In the genomic region with DNA sequence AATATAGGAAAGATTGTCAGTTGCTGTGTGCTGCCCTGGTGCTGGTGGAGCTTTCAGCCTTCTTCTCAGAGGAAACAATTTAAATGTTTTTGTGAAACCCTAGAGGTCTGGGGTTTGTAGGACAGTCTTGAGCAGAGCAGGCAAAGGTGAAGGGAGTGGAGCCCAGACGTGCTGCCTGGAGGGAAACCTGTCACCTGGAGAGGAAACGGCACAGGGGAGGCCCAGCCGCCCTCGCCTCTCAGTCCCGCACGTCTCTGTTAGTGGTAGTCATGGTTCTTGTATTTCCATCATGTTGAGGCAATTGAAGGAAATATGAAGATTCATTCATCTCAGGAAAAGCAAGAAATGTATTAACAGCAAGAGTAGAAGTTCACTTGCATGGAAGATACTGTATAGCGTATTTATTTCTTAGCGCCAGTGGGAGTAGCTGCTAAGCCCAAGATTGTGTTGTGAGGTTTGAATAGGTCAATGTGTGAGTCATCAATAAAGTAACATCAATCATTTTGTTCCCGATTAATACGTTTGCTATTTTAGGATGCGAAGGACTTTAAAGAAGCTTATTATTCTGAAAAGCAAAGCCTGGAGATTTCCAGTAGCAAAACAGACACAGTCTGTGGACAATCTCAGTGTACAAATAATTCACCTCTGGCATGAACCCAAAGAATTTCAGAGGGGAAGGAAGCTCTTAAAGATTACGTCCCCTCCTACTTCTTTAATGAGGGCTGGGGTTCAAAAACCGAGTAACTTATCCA, we compare ENCODE assay signal across 12 cellular contexts.
DNase-seq lines count a peak whose midpoint lies in the region; ATAC-seq and TF ChIP-seq lines count a peak whose summit lies in the region.
"Had no signal": no experiment of that assay in that cellular context is flagged by ENCODE, and none has a peak within 500 bp of the region (broad histone marks: within the 10 kb centered on the region; RNA-seq: fewer than 3 reads in every experiment).

No MANE protein-coding gene starts in this region.

- ATAC-seq in GM21526 (IDR thresholded peaks at IDR 0.05; ENCODE audit: low FRiP score, unreplicated experiment) = no peak
- ATAC-seq: mucosa of descending colon had no signal

- no peaks in the 10 kb centered on the region for H3K9me3 Mint-ChIP-seq in activated CD4-positive, alpha-beta memory T cell treated with anti-CD3 and anti-CD28 coated beads for 36 hours

- CTCF ChIA-PET in activated CD4-positive, alpha-beta memory T cell treated with anti-CD3 and anti-CD28 coated beads for 36 hours (lab: Charles Lee) = interaction anchor here (1.2 to 3.0 kb wide), 6 partner anchors 24 to 116 kb away, joined by 3 to 37 read pairs (median 10); no protein-coding TSS in a partner anchor

- intact Hi-C loops in activated CD4-positive, alpha-beta memory T cell treated with anti-CD3 and anti-CD28 coated beads for 36 hours (cut with micrococcal nuclease) = loop anchor here (2.0 to 10.0 kb wide), 4 partner anchors 47 to 543 kb away; no protein-coding TSS in a partner anchor
- intact Hi-C loops in stomach (cut with DNase I; ENCODE audit: low total_unique reads) = no loop called here

- no peaks in the 10 kb centered on the region for H3K27me3 ChIP-seq in hepatocyte
- H3K27me3 ChIP-seq in stomach = no peaks in the 10 kb centered on the region
- H3K27me3 ChIP-seq: SJCRH30 had no signal

- H3K36me3 Mint-ChIP-seq in activated CD4-positive, alpha-beta memory T cell treated with anti-CD3 and anti-CD28 coated beads for 36 hours = peaks cover 25% of the 10 kb centered on the region

- H3K27ac ChIP-seq in hepatocyte = peak overlapping the region; percentile 21
- peak overlapping the region; percentile 2 to 99 (median 98) for H3K27ac ChIP-seq in stomach
- H3K27ac ChIP-seq: HL-60, SJCRH30 had no signal

- H3K4me2 ChIP-seq in hepatocyte = peak overlapping the region; percentile 12

- peak; percentile 17 for DNase-seq in NOMO-1 treated with DMSO at 0.1 percent for 48 hours (lab: John Stamatoyannopoulos, UW; ENCODE audit: unreplicated experiment)
- DNase-seq in NOMO-1 (lab: John Stamatoyannopoulos, UW; ENCODE audit: unreplicated experiment in 2 of 2) = no peak
- DNase-seq in activated CD4-positive, alpha-beta memory T cell treated with anti-CD3 and anti-CD28 coated beads for 36 hours = peak; percentile 79
- no peak for DNase-seq in hepatocyte (ENCODE audit: low spot score)
- DNase-seq in stomach = no peak
- DNase-seq in NCI-H1417 treated with DMSO at 0.1 percent for 48 hours (lab: John Stamatoyannopoulos, UW) = no peak
- no peak for DNase-seq in NCI-H187 treated with DMSO at 0.1 percent for 48 hours (lab: John Stamatoyannopoulos, UW)
- DNase-seq: cortex of kidney, SJCRH30 had no signal

- no peaks in the 10 kb centered on the region for H3K9me3 ChIP-seq in hepatocyte (ENCODE audit: low read depth)
- no peaks in the 10 kb centered on the region for H3K9me3 ChIP-seq in stomach
- H3K9me3 ChIP-seq: mucosa of descending colon, SJCRH30 had no signal

- peak overlapping the region; percentile 98 for H3K4me3 Mint-ChIP-seq in activated CD4-positive, alpha-beta memory T cell treated with anti-CD3 and anti-CD28 coated beads for 36 hours

- TF ChIP-seq CTCF in hepatocyte (IDR thresholded peaks at IDR 0.05; ENCODE audit: poor library complexity) (no peak), stomach (IDR thresholded peaks at IDR 0.05) (no peak)

- POLR2A ChIA-PET in activated CD4-positive, alpha-beta memory T cell treated with anti-CD3 and anti-CD28 coated beads for 36 hours (lab: Charles Lee) = interaction anchor here (1.1 to 3.7 kb wide), 5 partner anchors 10 to 35 kb away, joined by 3 to 28 read pairs (median 13); no protein-coding TSS in a partner anchor

- H3K27me3 Mint-ChIP-seq in activated CD4-positive, alpha-beta memory T cell treated with anti-CD3 and anti-CD28 coated beads for 36 hours = no peaks in the 10 kb centered on the region

- no peak for TF ChIP-seq EP300 in stomach (IDR thresholded peaks at IDR 0.05)

- no peaks in the 10 kb centered on the region for H3K9me2 ChIP-seq in hepatocyte (replicated peaks; ENCODE audit: insufficient read depth)

- H3K79me2 ChIP-seq in hepatocyte = peaks cover 96% of the 10 kb centered on the region

- H4K20me1 ChIP-seq in hepatocyte (ENCODE audit: insufficient read depth, poor library complexity, severe bottlenecking) = peaks cover 82% of the 10 kb centered on the region

- peaks cover 81% of the 10 kb centered on the region for H3K4me1 Mint-ChIP-seq in activated CD4-positive, alpha-beta memory T cell treated with anti-CD3 and anti-CD28 coated beads for 36 hours (ENCODE audit: low read depth)

- H3K4me3 ChIP-seq in hepatocyte (no peak overlapping the region), stomach (peak overlapping the region in 1 of 4 donors; percentile 5)
- H3K4me3 ChIP-seq: mucosa of descending colon, SJCRH30 had no signal

- 75% methylated on average over 13 of the region's 13 CpGs for WGBS in hepatocyte (ENCODE audit: low lambda C conversion rate, missing lambda C conversion rate)
- WGBS in stomach, 5 donors = 35 to 50% (median 45%) methylated on average over 13 of the region's 13 CpGs

- H3K4me1 ChIP-seq in hepatocyte (ENCODE audit: insufficient read depth) (peaks cover 77% of the 10 kb centered on the region), stomach (peaks cover 87 to 100% (median 94%) of the 10 kb centered on the region in 4 donors)

- no peak for TF ChIP-seq POLR2A in stomach (IDR thresholded peaks at IDR 0.05)

- H2AFZ ChIP-seq in hepatocyte = no peak overlapping the region

- H3K36me3 ChIP-seq in hepatocyte (replicated peaks; ENCODE audit: insufficient read depth, low read depth) (no peaks in the 10 kb centered on the region), stomach (no peaks in the 10 kb centered on the region)

- H3K27ac Mint-ChIP-seq in activated CD4-positive, alpha-beta memory T cell treated with anti-CD3 and anti-CD28 coated beads for 36 hours = peak overlapping the region; percentile 99

Comparison
In these comparisons a context has a peak if more than half of its experiments do, and no peak if none do; other contexts are left out.
1. DNase-seq: peak in NOMO-1 treated with DMSO at 0.1 percent for 48 hours (single experiment) and activated CD4-positive, alpha-beta memory T cell treated with anti-CD3 and anti-CD28 coated beads for 36 hours (single experiment); none in NOMO-1 (0 of 2), hepatocyte (single experiment), stomach (single experiment), NCI-H1417 treated with DMSO at 0.1 percent for 48 hours (single experiment) and NCI-H187 treated with DMSO at 0.1 percent for 48 hours (single experiment).